ENCODE assay signal across 8 cellular contexts in genomic region chr3:138608322-138609214, GRCh38. TPM values are rescaled to one million over a fixed set of nuclear protein-coding genes. Genes with fewer than 3 reads are reported as not detected.
DNase-seq lines count a peak whose midpoint lies in the region; ATAC-seq and TF ChIP-seq lines count a peak whose summit lies in the region.

TSS of gene FAIM (plus strand) at chr3:138608771. CDS start at chr3:138619727, 10,956 bp downstream.

- peak within 1 kb of the TSS; percentile 28 for H3K4me3 ChIP-seq in neuron (ENCODE audit: low read length)

- peak within 1 kb of the TSS; percentile 95 for H3K27ac ChIP-seq in foreskin keratinocyte

- no peak for TF ChIP-seq CTCF in foreskin keratinocyte (conservative IDR thresholded peaks at IDR 0.05)

- no peaks in the 10 kb centered on the region for H3K36me3 ChIP-seq in neuron (ENCODE audit: insufficient read depth, low read length)

- ATAC-seq in GM19468 (IDR thresholded peaks at IDR 0.05; ENCODE audit: extremely low read depth, unreplicated experiment) (peak; percentile 38), foreskin keratinocyte (peak; percentile 76)

- H3K27me3 ChIP-seq in foreskin keratinocyte (no peaks in the 10 kb centered on the region), neuron (ENCODE audit: insufficient read depth, low read length) (peaks cover 11% of the 10 kb centered on the region)

- H3K4me1 ChIP-seq in foreskin keratinocyte: no peaks in the 10 kb centered on the region
- no peaks in the 10 kb centered on the region for H3K4me1 ChIP-seq in neuron (ENCODE audit: insufficient read depth, low read length)

- H3K9me3 ChIP-seq in neuron (ENCODE audit: low read length): peaks cover 2% of the 10 kb centered on the region

- DNase-seq in DMS153 (lab: John Stamatoyannopoulos, UW) (peak; percentile 47), HPDE6-E6E7 (ENCODE audit: extremely low spot score) (peak; percentile 32), RKO (ENCODE audit: low spot score) (peak; percentile 72), activated gamma-delta T cell treated with Interleukin-2 at 50 U/mL for 16 hours (peak; percentile 65), foreskin keratinocyte (peak; percentile 32 to 66), stromal cell of bone marrow (ENCODE audit: low read depth) (peak; percentile 26)

- H2AFZ ChIP-seq in neuron (ENCODE audit: low read depth, low read length): no peak within 1 kb of the TSS

RNA-seq across cellular contexts. Expression of gene FAIM, which starts in this region (rescaled TPM):
- total RNA-seq in foreskin keratinocyte: 8.0 and 8.7 TPM in 2 replicates
- 8.8 and 13.1 TPM in 2 replicates for polyA plus RNA-seq in foreskin keratinocyte

Comparison
In these comparisons a context has a peak if more than half of its experiments do, and no peak if none do; other contexts are left out.
1. Peak in every context shown above with its lines: DNase-seq, ATAC-seq, H3K4me3 ChIP-seq and H3K27ac ChIP-seq.